9 cellular contexts compared by ENCODE assay signal in the genomic region with DNA sequence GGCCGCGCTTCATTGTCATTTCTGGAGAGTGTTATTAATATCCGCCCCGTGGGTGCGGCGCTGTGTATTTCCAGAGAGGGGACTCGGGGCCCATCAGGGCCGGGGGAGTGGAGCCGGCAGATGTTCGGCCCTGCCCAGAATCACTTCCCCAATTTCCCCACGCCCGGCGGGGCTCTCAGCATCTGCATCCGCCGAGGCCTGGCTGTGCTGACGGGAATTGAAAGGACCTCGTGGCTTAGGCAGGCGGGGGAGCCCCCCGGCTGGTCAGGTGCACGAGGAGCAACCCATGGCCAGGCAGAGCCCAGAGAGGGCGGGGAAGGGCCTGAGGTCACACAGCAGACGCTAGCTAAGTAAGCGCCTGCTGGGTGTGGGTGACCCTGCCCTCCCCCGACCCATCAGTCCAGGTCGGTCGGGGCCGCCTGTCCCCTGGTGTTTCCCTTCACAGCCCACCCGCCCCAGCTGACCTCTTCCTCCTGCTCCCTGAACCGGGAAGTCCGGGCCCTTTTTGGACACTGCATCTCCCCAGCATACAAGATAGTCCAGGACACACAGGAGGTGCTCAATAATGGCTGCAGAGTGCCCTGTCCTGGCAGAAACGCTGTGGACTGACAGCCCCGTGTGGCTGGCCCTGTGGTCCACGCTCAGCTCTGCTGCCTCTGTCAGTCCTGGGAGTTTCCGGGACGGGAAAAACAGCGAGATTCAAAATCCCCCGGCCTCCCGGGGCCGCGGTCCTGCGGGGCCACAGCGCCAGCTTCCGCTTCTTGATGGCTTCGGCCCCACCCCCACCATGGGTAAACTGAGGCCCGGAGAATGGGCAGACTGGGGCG. TPM values are rescaled to one million over a fixed set of nuclear protein-coding genes. Genes with fewer than 3 reads are reported as not detected.
DNase-seq lines count a peak whose midpoint lies in the region; ATAC-seq and TF ChIP-seq lines count a peak whose summit lies in the region.
"Had no signal": no experiment of that assay in that cellular context is flagged by ENCODE, and none has a peak within 500 bp of the region (broad histone marks: within the 10 kb centered on the region; RNA-seq: fewer than 3 reads in every experiment).

No MANE protein-coding gene starts in this region.

- no TSS peak for BruUV-seq in Panc1 (replicated peaks; lab: Mats Ljungman, UMichigan)

- CTCF ChIA-PET in Panc1 (lab: Charles Lee), result interaction anchor here (0.6 kb wide), 1 partner anchor 25 kb away, joined by 4 read pairs; no protein-coding TSS in a partner anchor
- CTCF ChIA-PET in naive thymus-derived CD4-positive, alpha-beta T cell (lab: Charles Lee), result no interaction called here

- ATAC-seq in GM18858 (IDR thresholded peaks at IDR 0.05; ENCODE audit: unreplicated experiment) (peak; percentile 60), HG02763 (IDR thresholded peaks at IDR 0.05; ENCODE audit: unreplicated experiment) (peak; percentile 66), Panc1 (peak; percentile 39; the same call in 1 of the 2 replicates)
- peak; percentile 86 for ATAC-seq in naive thymus-derived CD4-positive, alpha-beta T cell

- H3K4me1 Mint-ChIP-seq in naive thymus-derived CD4-positive, alpha-beta T cell, result peaks cover 0 to 9% (median 0%) of the 10 kb centered on the region in 7 donors

- no peak overlapping the region for H3K27ac ChIP-seq in Panc1 (ENCODE audit: low read length)
- H3K27ac ChIP-seq in naive thymus-derived CD4-positive, alpha-beta T cell (ENCODE audit: low read depth, low read length), result no peak overlapping the region
- H3K27ac ChIP-seq: thoracic aorta had no signal

- no peaks in the 10 kb centered on the region for H3K9me3 Mint-ChIP-seq in naive thymus-derived CD4-positive, alpha-beta T cell

- no peaks in the 10 kb centered on the region for H3K27me3 Mint-ChIP-seq in naive thymus-derived CD4-positive, alpha-beta T cell

- POLR2A ChIA-PET in Panc1 (lab: Charles Lee), result no interaction called here
- POLR2A ChIA-PET in naive thymus-derived CD4-positive, alpha-beta T cell (lab: Charles Lee), result no interaction called here

- H3K27ac Mint-ChIP-seq in naive thymus-derived CD4-positive, alpha-beta T cell, result no peak overlapping the region

- in situ Hi-C loops in Panc1 (cut with HindIII; ENCODE audit: low pct_unique_long_range_greater_than_20kb, low sequenced_read_pairs), result no loop called here

- no peaks in the 10 kb centered on the region for H3K27me3 ChIP-seq in Panc1 (ENCODE audit: control insufficient read depth, insufficient read depth, low read length)
- H3K27me3 ChIP-seq in naive thymus-derived CD4-positive, alpha-beta T cell (ENCODE audit: control insufficient read depth in 2 of 2, insufficient read depth in 2 of 2, low read length in 2 of 2), result no peaks in the 10 kb centered on the region

- no peak overlapping the region for H3K4me3 Mint-ChIP-seq in naive thymus-derived CD4-positive, alpha-beta T cell

- intact Hi-C loops in Panc1 (cut with micrococcal nuclease; ENCODE audit: unreplicated experiment), result no loop called here
- intact Hi-C loops in naive thymus-derived CD4-positive, alpha-beta T cell (cut with micrococcal nuclease), result no loop called here

- H3K9me3 ChIP-seq in Panc1 (ENCODE audit: control insufficient read depth, insufficient read depth, low read depth, low read length), result no peaks in the 10 kb centered on the region
- no peaks in the 10 kb centered on the region for H3K9me3 ChIP-seq in naive thymus-derived CD4-positive, alpha-beta T cell (ENCODE audit: control insufficient read depth in 2 of 3, low read length in 3 of 3)
- H3K9me3 ChIP-seq: thoracic aorta had no signal

- peaks cover 0 to 5% (median 0%) of the 10 kb centered on the region in 5 donors for H3K36me3 Mint-ChIP-seq in naive thymus-derived CD4-positive, alpha-beta T cell

- DNase-seq in Panc1 (ENCODE audit: low read depth, low spot score) (no peak), GOT3 (lab: John Stamatoyannopoulos, UW) (no peak), GDM1 (lab: John Stamatoyannopoulos, UW) (no peak), OCI-M1 (lab: John Stamatoyannopoulos, UW) (no peak)
- no peak for DNase-seq in naive thymus-derived CD4-positive, alpha-beta T cell
- no peak for DNase-seq in stimulated activated CD8-positive, alpha-beta memory T cell treated with anti-CD3 and anti-CD28 coated beads, Interleukin-4, amount 100 ng/mL, for 48 hours

- peaks cover 5% of the 10 kb centered on the region for H3K4me1 ChIP-seq in Panc1 (ENCODE audit: control insufficient read depth, insufficient read depth, low read length)
- peaks cover 0 to 4% of the 10 kb centered on the region in 2 donors for H3K4me1 ChIP-seq in naive thymus-derived CD4-positive, alpha-beta T cell (ENCODE audit: control insufficient read depth in 2 of 2, insufficient read depth in 2 of 2, low read length in 2 of 2)

- no peaks in the 10 kb centered on the region for H3K36me3 ChIP-seq in Panc1 (ENCODE audit: control insufficient read depth, insufficient read depth, low read length)
- no peaks in the 10 kb centered on the region for H3K36me3 ChIP-seq in naive thymus-derived CD4-positive, alpha-beta T cell (ENCODE audit: control insufficient read depth in 2 of 3, insufficient read depth in 3 of 3, low read length in 3 of 3)
- H3K36me3 ChIP-seq: thoracic aorta had no signal

- TF ChIP-seq CTCF in Panc1 (IDR thresholded peaks at IDR 0.05), result no peak

- no peak overlapping the region for H3K4me3 ChIP-seq in Panc1 (ENCODE audit: low read depth in 2 of 2, low read length in 2 of 2)
- no peak overlapping the region for H3K4me3 ChIP-seq in naive thymus-derived CD4-positive, alpha-beta T cell (ENCODE audit: low read length)
- H3K4me3 ChIP-seq: thoracic aorta had no signal

RNA-seq across cellular contexts. Expression of a gene that starts 22.1 kb away (rescaled TPM):
- 28.9 TPM for total RNA-seq in Panc1 (2021; ENCODE audit: unreplicated experiment)
- polyA plus RNA-seq in Panc1 (2012; ENCODE audit: insufficient read length), result 27.8 TPM
- total RNA-seq in naive thymus-derived CD4-positive, alpha-beta T cell, result 10 to 100 TPM in 3 of 5 experiments, 1 to 10 TPM in 2; 7.1 to 33.1 (median 10.2) TPM
- polyA plus RNA-seq in naive thymus-derived CD4-positive, alpha-beta T cell, result under 1 TPM; 0.57 to 0.95 TPM

RNA-seq across cellular contexts. Expression of a gene that starts 30.8 kb away (rescaled TPM):
- 0.92 TPM for total RNA-seq in Panc1 (2021; ENCODE audit: unreplicated experiment)
- polyA plus RNA-seq in Panc1 (2012; ENCODE audit: insufficient read length), result 6.5 TPM
- total RNA-seq in naive thymus-derived CD4-positive, alpha-beta T cell, result 1 to 10 TPM; 1.1 to 3.0 (median 1.7) TPM
- under 1 TPM; 0.72 to 0.85 TPM for polyA plus RNA-seq in naive thymus-derived CD4-positive, alpha-beta T cell
- total RNA-seq: thoracic aorta had no signal

RNA-seq across cellular contexts. Expression of a gene that starts 34.9 kb away (rescaled TPM):
- 43.5 TPM for total RNA-seq in Panc1 (2021; ENCODE audit: unreplicated experiment)
- polyA plus RNA-seq in Panc1 (2012; ENCODE audit: insufficient read length), result 39.7 TPM
- total RNA-seq in naive thymus-derived CD4-positive, alpha-beta T cell, result 100 to 1,000 TPM; 123 to 219 (median 184) TPM
- polyA plus RNA-seq in naive thymus-derived CD4-positive, alpha-beta T cell, result 100 to 1,000 TPM; 195 to 251 TPM

RNA-seq across cellular contexts. Expression of a gene that starts 36.2 kb away (rescaled TPM):
- 44.0 TPM for total RNA-seq in Panc1 (2021; ENCODE audit: unreplicated experiment)
- polyA plus RNA-seq in Panc1 (2012; ENCODE audit: insufficient read length), result 79.2 TPM
- 10 to 100 TPM; 20.7 to 63.8 (median 48.5) TPM for total RNA-seq in naive thymus-derived CD4-positive, alpha-beta T cell
- 10 to 100 TPM; 69.8 to 74.4 TPM for polyA plus RNA-seq in naive thymus-derived CD4-positive, alpha-beta T cell

RNA-seq across cellular contexts. Expression of a gene that starts 52.3 kb away (rescaled TPM):
- 4.6 TPM for total RNA-seq in Panc1 (2021; ENCODE audit: unreplicated experiment)
- 14.8 TPM for polyA plus RNA-seq in Panc1 (2012; ENCODE audit: insufficient read length)
- total RNA-seq in naive thymus-derived CD4-positive, alpha-beta T cell, result under 1 TPM in 3 of 5 experiments, not detected in 2; 0.10 to 0.56 (median 0.19) TPM
- polyA plus RNA-seq in naive thymus-derived CD4-positive, alpha-beta T cell, result not detected
